ENCODE assay signal across 8 cellular contexts in the genomic region with DNA sequence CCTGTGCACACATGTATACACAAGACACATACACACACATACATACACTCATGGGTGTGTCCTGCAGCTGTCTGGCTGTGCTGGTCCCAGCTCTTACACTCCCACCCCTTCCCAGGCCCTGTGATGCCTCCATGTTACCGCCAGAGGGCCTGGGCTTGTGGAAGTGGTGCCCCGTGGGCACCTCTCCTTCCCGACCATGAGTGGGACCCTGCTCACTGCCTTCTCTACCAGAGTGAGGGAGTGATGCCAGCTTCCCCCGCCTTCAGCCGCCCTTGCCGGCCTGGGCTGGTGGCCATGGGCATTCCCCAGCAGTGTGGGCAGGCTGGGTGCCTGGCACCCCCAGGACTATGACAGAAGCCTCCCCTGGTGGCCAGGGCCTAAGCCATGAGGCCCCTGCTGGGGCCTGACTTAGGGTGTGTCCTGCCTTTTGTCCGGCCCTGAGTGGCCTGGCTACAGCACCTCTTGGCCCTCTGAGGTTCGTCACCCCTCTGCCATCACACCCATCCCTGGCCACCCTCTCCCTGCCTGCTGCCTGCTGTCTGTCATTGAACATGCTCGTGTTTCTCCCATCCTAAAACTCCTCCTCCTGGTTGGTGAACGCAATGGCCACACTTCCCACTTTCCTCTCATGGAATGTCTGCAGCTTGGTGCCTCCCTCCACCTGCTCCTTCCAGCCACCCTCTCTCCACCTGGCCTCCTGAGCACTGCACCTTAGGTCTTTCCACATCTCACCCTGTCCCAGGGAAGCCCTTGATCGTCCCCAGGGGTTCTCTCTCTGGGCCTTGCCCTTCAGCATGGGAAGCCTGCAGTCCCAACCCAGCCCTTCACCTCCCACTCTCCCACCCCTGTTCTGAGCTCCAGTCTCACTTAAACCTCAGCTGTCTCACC. TPM values are rescaled to one million over a fixed set of nuclear protein-coding genes. Genes with fewer than 3 reads are reported as not detected.
DNase-seq lines count a peak whose midpoint lies in the region; ATAC-seq, FAIRE-seq and TF ChIP-seq lines count a peak whose summit lies in the region.

No MANE protein-coding gene starts in this region.

- no peak for ATAC-seq in HG03175 (IDR thresholded peaks at IDR 0.05; ENCODE audit: unreplicated experiment)
- no peak for ATAC-seq in GM18867 (IDR thresholded peaks at IDR 0.05; ENCODE audit: unreplicated experiment)
- no peak for ATAC-seq in HG03520 (IDR thresholded peaks at IDR 0.05; ENCODE audit: unreplicated experiment)

- POLR2A ChIA-PET in H1 (lab: Charles Lee; ENCODE audit: partially characterized antibody) = interaction anchor here (1.1 kb wide), 1 partner anchor 153 kb away, joined by 4 read pairs; no protein-coding TSS in a partner anchor

- H4K8ac ChIP-seq in H1 (ENCODE audit: extremely low read depth, insufficient read depth, low read length) = no peak overlapping the region

- no peak overlapping the region for H3K27ac Mint-ChIP-seq in nephron progenitor cell

- H2AK5ac ChIP-seq in H1 (ENCODE audit: low read depth, low read length) = peak overlapping the region; percentile 11; the same call in 1 of the 2 replicates

- peaks cover 10% of the 10 kb centered on the region for H3K4me1 Mint-ChIP-seq in nephron progenitor cell

- H3K4me3 ChIP-seq in H1 (ENCODE audit: extremely low read depth in 1 of 4, insufficient read depth in 2 of 4, low read depth in 3 of 4, low read length in 4 of 4) = no peak overlapping the region

- no peak overlapping the region for H3K27ac ChIP-seq in H1 (ENCODE audit: low read depth, low read length)

- no peak overlapping the region for H3K23ac ChIP-seq in H1 (ENCODE audit: insufficient read length)

- H3K23me2 ChIP-seq in H1 (ENCODE audit: low read depth, low read length) = peaks cover 1% of the 10 kb centered on the region; the same call in 1 of the 2 replicates

- H2BK15ac ChIP-seq in H1 (ENCODE audit: low read length) = 0 out of 2 replicates have a peak overlapping the region, but pooled peaks have one; percentile 46

- FAIRE-seq in H1 (lab: Jason Lieb, UNC) = no peak

- no peak overlapping the region for H4K5ac ChIP-seq in H1 (ENCODE audit: insufficient read length, low read depth, low read length)

- H3K4ac ChIP-seq in H1 (replicated peaks; ENCODE audit: insufficient read length, low read depth, low read length) = no peak overlapping the region

- H3K4me2 ChIP-seq in H1 (ENCODE audit: insufficient read depth in 1 of 2, low read depth in 2 of 2, low read length in 2 of 2) = no peak overlapping the region

- H3K36me3 ChIP-seq in H1 (ENCODE audit: control insufficient read depth in 2 of 4, insufficient read depth in 4 of 4, low read length in 3 of 4) = no peaks in the 10 kb centered on the region

- no peaks in the 10 kb centered on the region for H3K79me2 ChIP-seq in H1 (ENCODE audit: control insufficient read depth in 1 of 2, insufficient read depth in 2 of 2, low read length in 2 of 2)

- no peak overlapping the region for H2BK5ac ChIP-seq in H1 (ENCODE audit: low read depth, low read length)

- no peak overlapping the region for H3K18ac ChIP-seq in H1 (ENCODE audit: extremely low read depth, low read length)

- peak; percentile 36 to 52; a peak in 3 of 4 replicates for TF ChIP-seq RAD21 in H1 (IDR thresholded peaks at IDR 0.05 in 1 of 2, conservative IDR thresholded peaks at IDR 0.05 in 1 of 2; ENCODE audit: low read depth in 2 of 2, low read length in 2 of 2)

- CTCF ChIA-PET in H1 (lab: Charles Lee; ENCODE audit: partially characterized antibody) = interaction anchor here (0.6 to 26.8 kb wide), 43 partner anchors 13 to 402 kb away, joined by 3 to 856 read pairs (median 4); a partner anchor contains a TSS

- no peak overlapping the region for H3K14ac ChIP-seq in H1 (ENCODE audit: insufficient read length)

- no peak overlapping the region for H3K9ac ChIP-seq in H1 (replicated peaks in 1 of 4; ENCODE audit: extremely low read depth in 1 of 4, low read depth in 3 of 4, low read length in 3 of 4)

- H3K56ac ChIP-seq in H1 (replicated peaks; ENCODE audit: insufficient read length, low read depth, low read length) = no peak overlapping the region

- TF ChIP-seq EP300 in H1 (IDR thresholded peaks at IDR 0.05; ENCODE audit: borderline replicate concordance in 1 of 2, low read depth in 2 of 2, low read length in 2 of 2) = no peak

- DNase-seq in GM03348 (ENCODE audit: low spot score) = peak; percentile 64
- peak; percentile 17 for DNase-seq in NCI-H460 (ENCODE audit: extremely low read depth, low read depth)
- no peak for DNase-seq in H1 (ENCODE audit: low read depth in 1 of 2, low spot score in 2 of 2)
- DNase-seq in nephron progenitor cell = peak; percentile 51
- no peak for DNase-seq in activated T-cell treated with anti-CD3 and anti-CD28 coated beads for 4 hours

- no peaks in the 10 kb centered on the region for H3K9me3 Mint-ChIP-seq in nephron progenitor cell

- H2BK120ac ChIP-seq in H1 (replicated peaks; ENCODE audit: low read depth, low read length) = no peak overlapping the region

- H2AFZ ChIP-seq in H1 (ENCODE audit: low read length) = no peak overlapping the region

- H3K4me3 Mint-ChIP-seq in nephron progenitor cell = no peak overlapping the region

- no peaks in the 10 kb centered on the region for H3K9me3 ChIP-seq in H1 (ENCODE audit: insufficient read depth in 2 of 2, low read depth in 1 of 2, low read length in 1 of 2)

- H3K27me3 Mint-ChIP-seq in nephron progenitor cell (ENCODE audit: low read depth, poor library complexity) = peaks cover 12% of the 10 kb centered on the region

- 73% methylated on average over 10 of the region's 11 CpGs; no CpG with 5 or more reads in 1 of the 2 experiments for WGBS in H1 (ENCODE audit: extremely low coverage in 1 of 2, insufficient coverage in 1 of 2, insufficient read length in 1 of 2, insufficient replicate concordance in 2 of 2, low coverage in 1 of 2, low lambda C conversion rate in 2 of 2, missing lambda C conversion rate in 1 of 2), 2 experiments

- peak in 2 of 3 experiments; percentile 62 to 74; a peak in 3 of 4 replicates for TF ChIP-seq CTCF in H1 (IDR thresholded peaks at IDR 0.05; ENCODE audit: control extremely low read depth in 1 of 3, insufficient read depth in 1 of 3, low read depth in 1 of 3, low read length in 3 of 3)
- peak; percentile 68 for TF ChIP-seq CTCF in nephron progenitor cell (IDR thresholded peaks at IDR 0.05)

- H2BK20ac ChIP-seq in H1 (ENCODE audit: low read length) = no peak overlapping the region

- no peaks in the 10 kb centered on the region for H3K36me3 Mint-ChIP-seq in nephron progenitor cell (ENCODE audit: low read depth)

- peaks cover 0 to 5% of the 10 kb centered on the region in 2 experiments for H4K20me1 ChIP-seq in H1 (replicated peaks in 1 of 2; ENCODE audit: control insufficient read depth in 1 of 2, insufficient read depth in 2 of 2, low read length in 2 of 2)

- H4K91ac ChIP-seq in H1 (replicated peaks; ENCODE audit: insufficient read length, low read length) = peak overlapping the region; percentile 55

- peak overlapping the region; percentile 27; the same call in 1 of the 2 replicates for H2BK12ac ChIP-seq in H1 (ENCODE audit: low read depth, low read length)

- no peaks in the 10 kb centered on the region for H3K27me3 ChIP-seq in H1 (replicated peaks in 1 of 4; ENCODE audit: control insufficient read depth in 3 of 4, extremely low read depth in 1 of 4, insufficient read depth in 3 of 4, low read length in 3 of 4)

- H3K4me1 ChIP-seq in H1 (replicated peaks in 1 of 4; ENCODE audit: control insufficient read depth in 3 of 4, insufficient read depth in 4 of 4, low read length in 3 of 4) = peaks cover 0 to 3% (median 1%) of the 10 kb centered on the region in 4 experiments; a peak in 2 of 7 replicates

- TF ChIP-seq POLR2A in H1 (IDR thresholded peaks at IDR 0.05; ENCODE audit: control extremely low read depth in 1 of 2, low read depth in 2 of 2, low read length in 2 of 2) = no peak

- no peaks in the 10 kb centered on the region for H3K79me1 ChIP-seq in H1 (ENCODE audit: low read depth, low read length)

TF ChIP-seq in H1, 55 proteins besides CTCF, POLR2A, EP300 and RAD21:
- no peak for TF ChIP-seq RNF2 (IDR thresholded peaks at IDR 0.05; ENCODE audit: borderline replicate concordance, low read depth, low read length, missing control alignments, poor library complexity, severe bottlenecking)
- TF ChIP-seq BACH1 (IDR thresholded peaks at IDR 0.05; ENCODE audit: low read length) = peak; percentile 68
- TF ChIP-seq HDAC2 (IDR thresholded peaks at IDR 0.05; ENCODE audit: borderline replicate concordance in 1 of 2, low read depth in 2 of 2, low read length in 2 of 2) = 0 out of 4 replicates have a peak, but pooled peaks of 1 of the 2 experiments have one; percentile 67
- no peak for TF ChIP-seq CHD2 (IDR thresholded peaks at IDR 0.05; ENCODE audit: low read length)

RNA-seq across cellular contexts. Expression of a gene that starts 14.6 kb away (rescaled TPM):
- total RNA-seq in NCI-H460 (2014; rRNA removed; shearing (Covaris generic)) = 1.6 and 1.7 TPM in 2 replicates
- polyA plus RNA-seq in NCI-H460 (2014; cell fraction: nucleus; rRNA removed) = 3.4 and 5.3 TPM in 2 replicates
- 7.4 and 7.5 TPM in 2 replicates for total RNA-seq in H1 (2021; fragmentation: NEBNext Ultra II Directional; extraction: Animal tissue kit (Norgen Biotek cat#: 25700))
- 6.8 and 7.7 TPM in 2 replicates for polyA plus RNA-seq in H1 (2011; rRNA removed)
- 7.9 TPM for polyA plus RNA-seq in H1 (2011; cell fraction: cytosol; rRNA removed)
- polyA plus RNA-seq in H1 (2011; cell fraction: nucleus; rRNA removed) = 8.3 TPM
- 6.0 to 17.0 TPM (median 10.6 TPM) in 4 replicates for polyA plus RNA-seq in H1 (2012, experiment 1 of 2)
- 20.4 TPM for polyA plus RNA-seq in H1 (2012, experiment 2 of 2)
- polyA plus RNA-seq in H1 (2013, experiment 1 of 2) = 5.8 TPM
- 6.0 TPM for polyA plus RNA-seq in H1 (2013, experiment 2 of 2)
- 5.5 and 9.7 TPM in 2 replicates for polyA minus RNA-seq in H1 (2011; rRNA and poly(A)+ RNA removed)
- polyA minus RNA-seq in H1 (2011; cell fraction: cytosol; rRNA and poly(A)+ RNA removed) = 5.5 TPM
- 6.2 TPM for polyA minus RNA-seq in H1 (2011; cell fraction: nucleus; rRNA and poly(A)+ RNA removed)

RNA-seq across cellular contexts. Expression of a gene that starts 54.2 kb away (rescaled TPM):
- not detected in 2 replicates for total RNA-seq in NCI-H460 (2014; rRNA removed; shearing (Covaris generic))
- polyA plus RNA-seq in NCI-H460 (2014; cell fraction: nucleus; rRNA removed) = not detected in 2 replicates
- total RNA-seq in H1 (2021; fragmentation: NEBNext Ultra II Directional; extraction: Animal tissue kit (Norgen Biotek cat#: 25700)) = 15.5 and 17.4 TPM in 2 replicates
- 24.2 and 26.5 TPM in 2 replicates for polyA plus RNA-seq in H1 (2011; rRNA removed)
- polyA plus RNA-seq in H1 (2011; cell fraction: cytosol; rRNA removed) = 18.1 TPM
- polyA plus RNA-seq in H1 (2011; cell fraction: nucleus; rRNA removed) = 23.2 TPM
- polyA plus RNA-seq in H1 (2012, experiment 1 of 2) = 7.5 to 15.3 TPM (median 12.9 TPM) in 4 replicates
- 12.0 TPM for polyA plus RNA-seq in H1 (2012, experiment 2 of 2)
- 42.7 TPM for polyA plus RNA-seq in H1 (2013, experiment 1 of 2)
- 31.4 TPM for polyA plus RNA-seq in H1 (2013, experiment 2 of 2)
- polyA minus RNA-seq in H1 (2011; rRNA and poly(A)+ RNA removed) = 9.5 and 12.2 TPM in 2 replicates
- polyA minus RNA-seq in H1 (2011; cell fraction: cytosol; rRNA and poly(A)+ RNA removed) = 17.5 TPM
- 6.6 TPM for polyA minus RNA-seq in H1 (2011; cell fraction: nucleus; rRNA and poly(A)+ RNA removed)

Comparison
In these comparisons a context has a peak if more than half of its experiments do, and no peak if none do; other contexts are left out.
1. DNase-seq: peak in GM03348 (single experiment), NCI-H460 (single experiment) and nephron progenitor cell (single experiment); none in H1 (0 of 2) and activated T-cell treated with anti-CD3 and anti-CD28 coated beads for 4 hours (single experiment).
2. RNA of a gene that starts 54.2 kb away (total RNA-seq): 15.5 to 17.4 TPM in H1; not detected in NCI-H460; every median in the first group is over 10 times any median in the second.